Comparison of ENCODE assay signal across 19 cellular contexts in genomic region chr11:113001709-113002108, GRCh38. TPM values are rescaled to one million over a fixed set of nuclear protein-coding genes. Genes with fewer than 3 reads are reported as not detected.
DNase-seq lines count a peak whose midpoint lies in the region; ATAC-seq and TF ChIP-seq lines count a peak whose summit lies in the region.
"Had no signal": no experiment of that assay in that cellular context is flagged by ENCODE, and none has a peak within 500 bp of the region (broad histone marks: within the 10 kb centered on the region; RNA-seq: fewer than 3 reads in every experiment).

No MANE protein-coding gene starts in this region.

- in situ Hi-C loops in G401 (cut with HindIII; ENCODE audit: low sequenced_read_pairs): no loop called here

- H3K4me1 Mint-ChIP-seq in natural killer cell: peaks cover 76 to 79% of the 10 kb centered on the region in 2 donors
- H3K4me1 Mint-ChIP-seq: activated CD4-positive, alpha-beta T cell treated with anti-CD3 and anti-CD28 coated beads, Interleukin-2, amount 10 ng/mL, durations not matched to agents 7 days and 5 days had no signal

- TF ChIP-seq CTCF in natural killer cell (IDR thresholded peaks at IDR 0.05) (no peak), breast epithelium (IDR thresholded peaks at IDR 0.05) (no peak)

- H3K27ac Mint-ChIP-seq in natural killer cell: peak overlapping the region; percentile 68 to 82
- H3K27ac Mint-ChIP-seq: activated CD4-positive, alpha-beta T cell treated with anti-CD3 and anti-CD28 coated beads, Interleukin-2, amount 10 ng/mL, durations not matched to agents 7 days and 5 days; activated naive CD4-positive, alpha-beta T cell treated with anti-CD3 and anti-CD28 coated beads for 36 hours had no signal

- H3K36me3 Mint-ChIP-seq in natural killer cell: no peaks in the 10 kb centered on the region

- TF ChIP-seq POLR2A in breast epithelium (IDR thresholded peaks at IDR 0.05): no peak

- no peaks in the 10 kb centered on the region for H3K9me3 Mint-ChIP-seq in natural killer cell
- H3K9me3 Mint-ChIP-seq: activated CD4-positive, alpha-beta T cell treated with anti-CD3 and anti-CD28 coated beads, Interleukin-2, amount 10 ng/mL, durations not matched to agents 7 days and 5 days; activated naive CD4-positive, alpha-beta T cell treated with anti-CD3 and anti-CD28 coated beads for 36 hours had no signal

- H3K27me3 Mint-ChIP-seq in natural killer cell (ENCODE audit: low read depth in 2 of 2): no peaks in the 10 kb centered on the region

- DNase-seq in G401 (ENCODE audit: low spot score) (peak; percentile 79), NCI-H146 (lab: John Stamatoyannopoulos, UW) (peak; percentile 49), NCI-H446 (lab: John Stamatoyannopoulos, UW) (peak; percentile 82 to 88), natural killer cell (no peak), HT-29 (ENCODE audit: low spot score) (no peak), breast epithelium (ENCODE audit: low spot score in 2 of 2) (no peak)
- DNase-seq: activated CD4-positive, alpha-beta T cell treated with anti-CD3 and anti-CD28 coated beads, Interleukin-2, amount 10 ng/mL, durations not matched to agents 7 days and 5 days; activated naive CD4-positive, alpha-beta T cell treated with anti-CD3 and anti-CD28 coated beads for 36 hours; activated T-cell treated with anti-CD3 and anti-CD28 coated beads for 4 hours; foreskin melanocyte; lower lobe of right lung; MV-4-11 had no signal

- no peaks in the 10 kb centered on the region for H3K4me1 ChIP-seq in breast epithelium
- H3K4me1 ChIP-seq: BLaER1, lower lobe of right lung, parathyroid adenoma, tibial nerve had no signal

- intact Hi-C loops in natural killer cell (cut with micrococcal nuclease): no loop called here
- intact Hi-C loops in breast epithelium (cut with DNase I; ENCODE audit: low total_unique reads): no loop called here

- no peak overlapping the region for H3K4me3 ChIP-seq in breast epithelium
- H3K4me3 ChIP-seq: BLaER1, coronary artery, K562, lower lobe of right lung, skin epidermis, tibial nerve had no signal

- no peak overlapping the region for H3K27ac ChIP-seq in breast epithelium
- H3K27ac ChIP-seq: BLaER1, coronary artery, lower lobe of right lung, parathyroid adenoma, skin epidermis, tibial nerve had no signal

- ATAC-seq in natural killer cell (no peak), HG03025 (IDR thresholded peaks at IDR 0.05; ENCODE audit: low FRiP score, unreplicated experiment) (no peak)
- ATAC-seq: K562, lower lobe of right lung had no signal

- no peaks in the 10 kb centered on the region for H3K9me3 ChIP-seq in breast epithelium
- H3K9me3 ChIP-seq: BLaER1, lower lobe of right lung, tibial nerve had no signal

- H3K36me3 ChIP-seq in breast epithelium: no peaks in the 10 kb centered on the region
- H3K36me3 ChIP-seq: BLaER1, lower lobe of right lung, tibial nerve had no signal

- H3K4me3 Mint-ChIP-seq in natural killer cell: peak overlapping the region; percentile 38
- H3K4me3 Mint-ChIP-seq: activated CD4-positive, alpha-beta T cell treated with anti-CD3 and anti-CD28 coated beads, Interleukin-2, amount 10 ng/mL, durations not matched to agents 7 days and 5 days; activated naive CD4-positive, alpha-beta T cell treated with anti-CD3 and anti-CD28 coated beads for 36 hours had no signal

- H3K27me3 ChIP-seq in breast epithelium: no peaks in the 10 kb centered on the region
- H3K27me3 ChIP-seq: BLaER1, tibial nerve had no signal

RNA-seq across cellular contexts. Expression of gene NCAM1, which starts 40.5 kb away (rescaled TPM):
- not detected in 2 replicates for total RNA-seq in G401 (2014; rRNA removed; shearing (Covaris generic))
- 100 to 1,000 TPM; 129 to 208 (median 187) TPM for total RNA-seq in natural killer cell
- not detected in 2 replicates for total RNA-seq in HT-29 (2014; rRNA removed; shearing (Covaris generic))
- total RNA-seq in breast epithelium: 10 to 100 TPM in 1 of 3 donors, 1 to 10 TPM in 2; 3.6 to 17.9 (median 6.1) TPM
- total RNA-seq: activated naive CD4-positive, alpha-beta T cell treated with anti-CD3 and anti-CD28 coated beads for 36 hours had no signal

Comparison
In these comparisons a context has a peak if more than half of its experiments do, and no peak if none do; other contexts are left out.
1. DNase-seq: peak in G401 (single experiment), NCI-H146 (single experiment) and NCI-H446 (2 of 2); none in natural killer cell (single experiment), HT-29 (single experiment) and breast epithelium (0 of 2).
2. RNA of gene NCAM1, which starts 40.5 kb away (total RNA-seq): 129 to 208 TPM in natural killer cell; 3.6 to 17.9 TPM in breast epithelium, not detected in G401 and not detected in HT-29; every median in the first group is over 4 times any median in the second.